In genomic region chr5:149376711-149377447, GRCh38 we compare ENCODE assay signal across 34 cellular contexts. TPM values are rescaled to one million over a fixed set of nuclear protein-coding genes. Genes with fewer than 3 reads are reported as not detected.
"Had no signal": no experiment of that assay in that cellular context is flagged by ENCODE, and none has a peak within 500 bp of the region (broad histone marks: within the 10 kb centered on the region; RNA-seq: fewer than 3 reads in every experiment).

No MANE protein-coding gene starts in this region.

- H3K4me2 ChIP-seq: smooth muscle cell had no signal

- DNase-seq: activated CD4-positive, alpha-beta T cell treated with anti-CD3 and anti-CD28 coated beads for 4 hours; activated CD4-positive, alpha-beta T cell treated with anti-CD3 and anti-CD28 coated beads, Interleukin-2, amount 50 U/mL, for 48 hours; activated CD8-positive, alpha-beta memory T cell treated with anti-CD3 and anti-CD28 coated beads for 24 hours; activated effector memory CD4-positive, alpha-beta T cell treated with Interleukin-2 at 50 U/mL for 16 hours; activated naive CD4-positive, alpha-beta T cell treated with Interleukin-2 at 50 U/mL for 16 hours; anterior cingulate cortex; body of pancreas; cerebellar nuclear complex; colonic mucosa; dorsolateral prefrontal cortex; effector memory CD4-positive, alpha-beta T cell; erythroblast; foreskin fibroblast; heart right ventricle; kidney glomerular epithelial cell; mucosa of descending colon; ovary; retina; stimulated activated CD4-positive, alpha-beta T cell treated with anti-CD3 and anti-CD28 coated beads, Interleukin-15, amount 100 ng/mL, for 24 hours; stimulated activated CD4-positive, alpha-beta T cell treated with anti-CD3 and anti-CD28 coated beads, Interleukin-2, amount 100 ng/mL, for 24 hours; stimulated activated naive CD4-positive, alpha-beta T cell; T-helper 1 cell; transverse colon had no signal

- H3K27me3 ChIP-seq: body of pancreas, cardiac muscle cell, colonic mucosa, heart right ventricle, neutrophil, ovary, suprapubic skin, transverse colon had no signal

- ATAC-seq: body of pancreas; heart right ventricle; left lobe of liver; mucosa of descending colon; natural killer cell treated with Interleukin-12 subunit alpha and Interleukin-12 subunit beta and Interleukin-15 and Interleukin-18, amount 100 ng/mL, for 72 hours had no signal

- H3K9me3 Mint-ChIP-seq: natural killer cell treated with Interleukin-12 subunit alpha and Interleukin-12 subunit beta and Interleukin-15 and Interleukin-18, amount 100 ng/mL, for 72 hours; T-helper 2 cell treated with Interferon-gamma antibody and Interleukin-4, amounts not matched to agents 5 μg/mL and 100 μg/mL, for 36 hours had no signal

- H3K36me3 ChIP-seq: cardiac muscle cell, colonic mucosa, heart right ventricle, neutrophil, ovary, prostate gland, suprapubic skin, transverse colon had no signal

- H3K27ac ChIP-seq: body of pancreas, cardiac muscle cell, colonic mucosa, dorsolateral prefrontal cortex, heart right ventricle, neutrophil, ovary, suprapubic skin had no signal

- H3K4me3 Mint-ChIP-seq: activated naive CD8-positive, alpha-beta T cell; natural killer cell treated with Interleukin-12 subunit alpha and Interleukin-12 subunit beta and Interleukin-15 and Interleukin-18, amount 100 ng/mL, for 72 hours; T-helper 2 cell treated with Interferon-gamma antibody and Interleukin-4, amounts not matched to agents 5 μg/mL and 100 μg/mL, for 36 hours had no signal

- H3K27ac Mint-ChIP-seq: activated naive CD8-positive, alpha-beta T cell; natural killer cell treated with Interleukin-12 subunit alpha and Interleukin-12 subunit beta and Interleukin-15 and Interleukin-18, amount 100 ng/mL, for 72 hours; T-helper 2 cell treated with Interferon-gamma antibody and Interleukin-4, amounts not matched to agents 5 μg/mL and 100 μg/mL, for 36 hours had no signal

- H3K36me3 Mint-ChIP-seq: natural killer cell treated with Interleukin-12 subunit alpha and Interleukin-12 subunit beta and Interleukin-15 and Interleukin-18, amount 100 ng/mL, for 72 hours had no signal

- H3K4me1 ChIP-seq: colonic mucosa, prostate gland had no signal

- H3K4me3 ChIP-seq: body of pancreas, cardiac muscle cell, colonic mucosa, dorsolateral prefrontal cortex, heart right ventricle, lung, mucosa of descending colon, ovary, prostate gland, smooth muscle cell, suprapubic skin, transverse colon had no signal

- H3K9me3 ChIP-seq: body of pancreas, colonic mucosa, heart right ventricle, mucosa of descending colon, neutrophil, ovary, prostate gland, suprapubic skin, transverse colon had no signal

RNA-seq across cellular contexts. Expression of gene IL17B, which starts 2.2 kb away (rescaled TPM):
- total RNA-seq: body of pancreas; left lobe of liver; mesenteric fat pad; natural killer cell treated with Interleukin-12 subunit alpha and Interleukin-12 subunit beta and Interleukin-15 and Interleukin-18, amount 100 ng/mL, for 72 hours; suprapubic skin; transverse colon had no signal
